Comparison of ENCODE assay signal across 16 cellular contexts in genomic region chr19:1163283-1163933, GRCh38. TPM values are rescaled to one million over a fixed set of nuclear protein-coding genes. Genes with fewer than 3 reads are reported as not detected.
A peak's percentile ranks its signal among the peaks of the same experiment; 100 is the strongest.
DNase-seq lines count a peak whose midpoint lies in the region; ATAC-seq and TF ChIP-seq lines count a peak whose summit lies in the region.
"Had no signal": no experiment of that assay in that cellular context is flagged by ENCODE, and none has a peak within 500 bp of the region (broad histone marks: within the 10 kb centered on the region; RNA-seq: fewer than 3 reads in every experiment).

No MANE protein-coding gene starts in this region.

- no peaks in the 10 kb centered on the region for H3K9me3 Mint-ChIP-seq in stimulated activated naive CD8-positive, alpha-beta T cell treated with anti-CD3 and anti-CD28 coated beads, Interleukin-15, amount 100 ng/mL, for 72 hours
- H3K9me3 Mint-ChIP-seq in neural progenitor cell, result no peaks in the 10 kb centered on the region
- H3K9me3 Mint-ChIP-seq in activated CD8-positive, alpha-beta T cell treated with anti-CD3 and anti-CD28 coated beads for 36 hours, result no peaks in the 10 kb centered on the region
- H3K9me3 Mint-ChIP-seq: stimulated activated naive B cell treated with anti-CD40 and anti-IgM and Interleukin-4, amounts not matched to agents 10 μg/mL and 1 μg/mL and 100 μg/mL, for 72 hours had no signal

- POLR2A ChIA-PET in activated CD8-positive, alpha-beta T cell treated with anti-CD3 and anti-CD28 coated beads for 36 hours (lab: Charles Lee), result interaction anchor here (0.6 to 1.2 kb wide), 2 partner anchors 11 to 21 kb away, joined by 3 to 4 read pairs; partner anchors contain the start of gene SBNO2

- no peaks in the 10 kb centered on the region for H3F3A ChIP-seq in neural progenitor cell (ENCODE audit: low read depth)

- H3K27ac ChIP-seq in neural progenitor cell, result no peak overlapping the region
- H3K27ac ChIP-seq: GM23248, Peyer's patch, transverse colon had no signal

- CTCF ChIA-PET in activated CD8-positive, alpha-beta T cell treated with anti-CD3 and anti-CD28 coated beads for 36 hours (lab: Charles Lee), result no interaction called here

- H3K79me2 ChIP-seq in neural progenitor cell (ENCODE audit: low read depth), result peaks cover 10% of the 10 kb centered on the region

- no peaks in the 10 kb centered on the region for H3K9me3 ChIP-seq in neural progenitor cell (ENCODE audit: low read depth)
- H3K9me3 ChIP-seq: Peyer's patch, transverse colon had no signal

- intact Hi-C loops in left ventricle myocardium superior (cut with micrococcal nuclease), result no loop called here
- intact Hi-C loops in activated CD8-positive, alpha-beta T cell treated with anti-CD3 and anti-CD28 coated beads for 36 hours (cut with micrococcal nuclease), result no loop called here

- DNase-seq in stimulated activated naive CD8-positive, alpha-beta T cell treated with anti-CD3 and anti-CD28 coated beads, Interleukin-15, amount 100 ng/mL, for 72 hours, result no peak
- DNase-seq in stimulated activated naive CD8-positive, alpha-beta T cell treated with anti-CD3 and anti-CD28 coated beads, Interleukin-15, Interleukin-2, amounts not matched to agents 100 U/mL and 50 U/mL, for 24 hours, result no peak
- peak; percentile 64 for DNase-seq in left ventricle myocardium superior
- no peak for DNase-seq in neural progenitor cell (ENCODE audit: low spot score)
- DNase-seq in activated CD8-positive, alpha-beta T cell treated with anti-CD3 and anti-CD28 coated beads for 36 hours, result no peak
- no peak for DNase-seq in ecto neural progenitor cell (ENCODE audit: low spot score)
- no peak for DNase-seq in D341Med (ENCODE audit: low spot score)
- no peak for DNase-seq in NAMALWA (ENCODE audit: low spot score)
- DNase-seq: ACHN; activated CD4-positive, alpha-beta T cell treated with anti-CD3 and anti-CD28 coated beads for 36 hours; activated effector memory CD4-positive, alpha-beta T cell treated with anti-CD3 and anti-CD28 coated beads, Interleukin-2, amount 50 U/mL, for 16 hours; amygdala; GM23248; stimulated activated naive B cell treated with anti-CD40 and anti-IgM and Interleukin-4, amounts not matched to agents 10 μg/mL and 1 μg/mL and 100 μg/mL, for 72 hours; transverse colon had no signal

- H3K36me3 ChIP-seq in neural progenitor cell, result no peaks in the 10 kb centered on the region
- H3K36me3 ChIP-seq: transverse colon had no signal

- no peak overlapping the region for H3K4me2 ChIP-seq in neural progenitor cell

- no peaks in the 10 kb centered on the region for H3K27me3 ChIP-seq in neural progenitor cell
- H3K27me3 ChIP-seq: Peyer's patch, transverse colon had no signal

- H3K9ac ChIP-seq in neural progenitor cell, result no peak overlapping the region
- H3K9ac ChIP-seq: GM23248 had no signal

- peak overlapping the region in 1 of 2 donors; percentile 87 for H3K27ac Mint-ChIP-seq in stimulated activated naive CD8-positive, alpha-beta T cell treated with anti-CD3 and anti-CD28 coated beads, Interleukin-15, amount 100 ng/mL, for 72 hours
- peak overlapping the region; percentile 54 for H3K27ac Mint-ChIP-seq in neural progenitor cell
- no peak overlapping the region for H3K27ac Mint-ChIP-seq in activated CD8-positive, alpha-beta T cell treated with anti-CD3 and anti-CD28 coated beads for 36 hours
- H3K27ac Mint-ChIP-seq: activated CD4-positive, alpha-beta T cell treated with anti-CD3 and anti-CD28 coated beads for 36 hours; stimulated activated naive B cell treated with anti-CD40 and anti-IgM and Interleukin-4, amounts not matched to agents 10 μg/mL and 1 μg/mL and 100 μg/mL, for 72 hours had no signal

- H2AFZ ChIP-seq in neural progenitor cell (replicated peaks), result no peak overlapping the region
- H2AFZ ChIP-seq: GM23248 had no signal

- H3K4me1 Mint-ChIP-seq in stimulated activated naive CD8-positive, alpha-beta T cell treated with anti-CD3 and anti-CD28 coated beads, Interleukin-15, amount 100 ng/mL, for 72 hours, result peaks cover 11% of the 10 kb centered on the region
- H3K4me1 Mint-ChIP-seq in neural progenitor cell, result peaks cover 3% of the 10 kb centered on the region
- peaks cover 4% of the 10 kb centered on the region for H3K4me1 Mint-ChIP-seq in activated CD8-positive, alpha-beta T cell treated with anti-CD3 and anti-CD28 coated beads for 36 hours (ENCODE audit: low read depth)

- peaks cover 20% of the 10 kb centered on the region for H4K20me1 ChIP-seq in neural progenitor cell (ENCODE audit: low read depth)

- peaks cover 2% of the 10 kb centered on the region for H3K36me3 Mint-ChIP-seq in neural progenitor cell
- H3K36me3 Mint-ChIP-seq in activated CD8-positive, alpha-beta T cell treated with anti-CD3 and anti-CD28 coated beads for 36 hours (ENCODE audit: low read depth), result no peaks in the 10 kb centered on the region

- H3K27me3 Mint-ChIP-seq in stimulated activated naive CD8-positive, alpha-beta T cell treated with anti-CD3 and anti-CD28 coated beads, Interleukin-15, amount 100 ng/mL, for 72 hours, result no peaks in the 10 kb centered on the region
- peaks cover 4% of the 10 kb centered on the region for H3K27me3 Mint-ChIP-seq in neural progenitor cell (ENCODE audit: insufficient read depth, low read depth)
- H3K27me3 Mint-ChIP-seq in activated CD8-positive, alpha-beta T cell treated with anti-CD3 and anti-CD28 coated beads for 36 hours, result no peaks in the 10 kb centered on the region
- H3K27me3 Mint-ChIP-seq: activated CD4-positive, alpha-beta T cell treated with anti-CD3 and anti-CD28 coated beads for 36 hours; stimulated activated naive B cell treated with anti-CD40 and anti-IgM and Interleukin-4, amounts not matched to agents 10 μg/mL and 1 μg/mL and 100 μg/mL, for 72 hours had no signal

- H3K4me3 Mint-ChIP-seq in stimulated activated naive CD8-positive, alpha-beta T cell treated with anti-CD3 and anti-CD28 coated beads, Interleukin-15, amount 100 ng/mL, for 72 hours, result no peak overlapping the region
- peak overlapping the region; percentile 62 for H3K4me3 Mint-ChIP-seq in neural progenitor cell
- no peak overlapping the region for H3K4me3 Mint-ChIP-seq in activated CD8-positive, alpha-beta T cell treated with anti-CD3 and anti-CD28 coated beads for 36 hours
- H3K4me3 Mint-ChIP-seq: activated CD4-positive, alpha-beta T cell treated with anti-CD3 and anti-CD28 coated beads for 36 hours; stimulated activated naive B cell treated with anti-CD40 and anti-IgM and Interleukin-4, amounts not matched to agents 10 μg/mL and 1 μg/mL and 100 μg/mL, for 72 hours had no signal

- no peak overlapping the region for H3K4me3 ChIP-seq in neural progenitor cell
- H3K4me3 ChIP-seq: GM23248, Peyer's patch, transverse colon had no signal

- peaks cover 5% of the 10 kb centered on the region for H3K4me1 ChIP-seq in neural progenitor cell

- ATAC-seq in stimulated activated naive CD8-positive, alpha-beta T cell treated with anti-CD3 and anti-CD28 coated beads, Interleukin-15, amount 100 ng/mL, for 72 hours, result peak; percentile 21
- ATAC-seq in stimulated activated naive CD8-positive, alpha-beta T cell treated with anti-CD3 and anti-CD28 coated beads, Interleukin-15, Interleukin-2, amounts not matched to agents 100 U/mL and 50 U/mL, for 24 hours, result no peak
- peak; percentile 63 for ATAC-seq in left ventricle myocardium superior
- ATAC-seq in activated CD8-positive, alpha-beta T cell treated with anti-CD3 and anti-CD28 coated beads for 36 hours, result no peak
- ATAC-seq: activated CD4-positive, alpha-beta T cell treated with anti-CD3 and anti-CD28 coated beads for 36 hours; stimulated activated naive B cell treated with anti-CD40 and anti-IgM and Interleukin-4, amounts not matched to agents 10 μg/mL and 1 μg/mL and 100 μg/mL, for 72 hours had no signal

- no peak for TF ChIP-seq CTCF in neural progenitor cell (IDR thresholded peaks at IDR 0.05)
- TF ChIP-seq CTCF in activated CD8-positive, alpha-beta T cell treated with anti-CD3 and anti-CD28 coated beads for 36 hours (IDR thresholded peaks at IDR 0.05), result no peak

RNA-seq across cellular contexts. Expression of gene SBNO2, which starts 10.7 kb away (rescaled TPM):
- 18.7 TPM for total RNA-seq in left ventricle myocardium superior
- 3.3 and 16.2 TPM in 2 replicates for total RNA-seq in neural progenitor cell (ENCODE audit: low replicate concordance)
- total RNA-seq in activated CD8-positive, alpha-beta T cell treated with anti-CD3 and anti-CD28 coated beads for 36 hours, result 10 to 100 TPM; 41.7 to 42.0 TPM

RNA-seq across cellular contexts. Expression of gene STK11, which starts 42.2 kb away (rescaled TPM):
- total RNA-seq in left ventricle myocardium superior (66.2 TPM), neural progenitor cell (ENCODE audit: low replicate concordance) (27.4 and 67.3 TPM in 2 replicates)
- total RNA-seq in activated CD8-positive, alpha-beta T cell treated with anti-CD3 and anti-CD28 coated beads for 36 hours, result 10 to 100 TPM; 55.1 to 58.0 TPM

RNA-seq across cellular contexts. Expression of gene GPX4, which starts 59.6 kb away (rescaled TPM):
- total RNA-seq in left ventricle myocardium superior (337 TPM), neural progenitor cell (ENCODE audit: low replicate concordance) (289 and 439 TPM in 2 replicates)
- 100 to 1,000 TPM; 224 to 232 TPM for total RNA-seq in activated CD8-positive, alpha-beta T cell treated with anti-CD3 and anti-CD28 coated beads for 36 hours

Comparison
In these comparisons a context has a peak if more than half of its experiments do, and no peak if none do; other contexts are left out.
1. ATAC-seq: peak in stimulated activated naive CD8-positive, alpha-beta T cell treated with anti-CD3 and anti-CD28 coated beads, Interleukin-15, amount 100 ng/mL, for 72 hours (single experiment) and left ventricle myocardium superior (single experiment); none in stimulated activated naive CD8-positive, alpha-beta T cell treated with anti-CD3 and anti-CD28 coated beads, Interleukin-15, Interleukin-2, amounts not matched to agents 100 U/mL and 50 U/mL, for 24 hours (single experiment) and activated CD8-positive, alpha-beta T cell treated with anti-CD3 and anti-CD28 coated beads for 36 hours (single experiment).